Comparison of ENCODE assay signal across 11 cellular contexts in genomic region chr19:29873801-29874575, GRCh38.
DNase-seq lines count a peak whose midpoint lies in the region; ATAC-seq and TF ChIP-seq lines count a peak whose summit lies in the region.
"Had no signal": no experiment of that assay in that cellular context is flagged by ENCODE, and none has a peak within 500 bp of the region (broad histone marks: within the 10 kb centered on the region; RNA-seq: fewer than 3 reads in every experiment).

No MANE protein-coding gene starts in this region.

- H3K4me3 ChIP-seq in ACC112 (ENCODE audit: low read depth, low read length) (peak overlapping the region; percentile 70), GM06990 (replicated peaks; ENCODE audit: low read depth, low read length) (peak overlapping the region; percentile 49), mesendoderm (ENCODE audit: low read length) (no peak overlapping the region), lower leg skin (ENCODE audit: low read depth, poor library complexity, severe bottlenecking) (no peak overlapping the region)

- H2AFZ ChIP-seq in ACC112 (ENCODE audit: low read length, unreplicated experiment): no peak overlapping the region

- H2BK120ac ChIP-seq in mesendoderm (ENCODE audit: low read depth, low read length): no peak overlapping the region

- H3K27ac ChIP-seq in ACC112 (ENCODE audit: low read depth, low read length): no peak overlapping the region
- H3K27ac ChIP-seq in VCaP: peak overlapping the region; percentile 68; the same call in 1 of the 2 replicates
- H3K27ac ChIP-seq in mesendoderm (ENCODE audit: low read depth, low read length): no peak overlapping the region
- H3K27ac ChIP-seq: foreskin keratinocyte, skin epidermis, tibial artery had no signal

- ATAC-seq in GM21390 (IDR thresholded peaks at IDR 0.05; ENCODE audit: unreplicated experiment): no peak

- H4K8ac ChIP-seq in mesendoderm (ENCODE audit: low read depth, low read length): no peak overlapping the region

- H3K27me3 ChIP-seq in ACC112 (ENCODE audit: insufficient read depth, low read length): peaks cover 3% of the 10 kb centered on the region; the same call in 1 of the 2 replicates
- H3K27me3 ChIP-seq in GM06990 (replicated peaks; ENCODE audit: control insufficient read depth, insufficient read depth, low read length): no peaks in the 10 kb centered on the region
- H3K27me3 ChIP-seq in mesendoderm (ENCODE audit: insufficient read depth, low read length, poor library complexity): no peaks in the 10 kb centered on the region

- no peaks in the 10 kb centered on the region for H3K79me1 ChIP-seq in mesendoderm (ENCODE audit: low read length)

- TF ChIP-seq POLR2A in lower leg skin (IDR thresholded peaks at IDR 0.05): no peak

- H2AK5ac ChIP-seq in mesendoderm (ENCODE audit: low read length): no peak overlapping the region

- no peak overlapping the region for H3K9ac ChIP-seq in mesendoderm (ENCODE audit: low read length)

- intact Hi-C loops in lower leg skin (cut with DNase I; ENCODE audit: low total_unique reads): loop anchor here (10.0 kb wide), 1 partner anchor 109 kb away; no protein-coding TSS in a partner anchor

- no peak overlapping the region for H3K23ac ChIP-seq in mesendoderm (ENCODE audit: low read length)

- H3K4ac ChIP-seq in mesendoderm (ENCODE audit: low read depth, low read length): no peak overlapping the region

- H3K79me2 ChIP-seq in ACC112 (ENCODE audit: control insufficient read depth, insufficient read depth, low read length, unreplicated experiment) (no peaks in the 10 kb centered on the region), mesendoderm (ENCODE audit: control insufficient read depth, insufficient read depth, low read length) (no peaks in the 10 kb centered on the region)

- WGBS in mesendoderm (ENCODE audit: extremely low coverage, insufficient coverage, low lambda C conversion rate): no CpG with 5 or more reads among the region's 40 CpGs
- 27 to 31% methylated on average over 37 to 38 of the region's 40 CpGs for WGBS in lower leg skin, 2 donors

- no peak overlapping the region for H4K5ac ChIP-seq in mesendoderm (ENCODE audit: low read length)

- no peak overlapping the region for H3K18ac ChIP-seq in mesendoderm (ENCODE audit: low read length)

- no peaks in the 10 kb centered on the region for H3K4me1 ChIP-seq in ACC112 (ENCODE audit: control insufficient read depth, insufficient read depth, low read length, unreplicated experiment)
- H3K4me1 ChIP-seq in mesendoderm (ENCODE audit: control insufficient read depth, low read depth, low read length): no peaks in the 10 kb centered on the region
- H3K4me1 ChIP-seq: foreskin keratinocyte had no signal

- H2BK15ac ChIP-seq in mesendoderm (replicated peaks; ENCODE audit: low read depth): no peak overlapping the region

- DNase-seq in GM06990 (ENCODE audit: extremely low read depth, insufficient read length) (no peak), mesendoderm (no peak), lower leg skin (ENCODE audit: low spot score in 2 of 2) (no peak), occipital lobe (lab: John Stamatoyannopoulos, UW) (no peak), EL (no peak)
- DNase-seq: foreskin keratinocyte, tibial artery had no signal

- H3K36me3 ChIP-seq in ACC112 (ENCODE audit: insufficient read depth, low read length) (no peaks in the 10 kb centered on the region), GM06990 (ENCODE audit: control insufficient read depth, insufficient read depth, low read length) (no peaks in the 10 kb centered on the region), mesendoderm (ENCODE audit: control insufficient read depth, insufficient read depth, low read length) (no peaks in the 10 kb centered on the region)
- H3K36me3 ChIP-seq: tibial artery had no signal

- H3K56ac ChIP-seq in mesendoderm (ENCODE audit: low read length): peak overlapping the region; percentile 34

- no peak for TF ChIP-seq CTCF in GM06990 (IDR thresholded peaks at IDR 0.05; ENCODE audit: insufficient read depth, low read length, poor library complexity, severe bottlenecking)
- TF ChIP-seq CTCF in VCaP (conservative IDR thresholded peaks at IDR 0.05): peak; percentile 63
- no peak for TF ChIP-seq CTCF in lower leg skin (IDR thresholded peaks at IDR 0.05)

- no peak overlapping the region for H2BK5ac ChIP-seq in mesendoderm (ENCODE audit: low read length)

- H3K4me2 ChIP-seq in mesendoderm (ENCODE audit: low read length): peak overlapping the region; percentile 15

Comparison
In these comparisons a context has a peak if more than half of its experiments do, and no peak if none do; other contexts are left out.
1. H3K4me3 ChIP-seq: peak in ACC112 (single experiment) and GM06990 (single experiment); none in mesendoderm (single experiment) and lower leg skin (single experiment).